In genomic region chr9:15606667-15607472, GRCh38 we compare ENCODE assay signal across 8 cellular contexts. TPM values are rescaled to one million over a fixed set of nuclear protein-coding genes. Genes with fewer than 3 reads are reported as not detected.
A peak's percentile ranks its signal among the peaks of the same experiment; 100 is the strongest.
DNase-seq lines count a peak whose midpoint lies in the region; ATAC-seq and TF ChIP-seq lines count a peak whose summit lies in the region.

No MANE protein-coding gene starts in this region.

- peak overlapping the region; percentile 19 for H3K9ac ChIP-seq in SK-N-MC (ENCODE audit: insufficient read length)

- POLR2A ChIA-PET in A673 (lab: Charles Lee; ENCODE audit: low non-redundant PET) (no interaction called here), GM10248 (lab: Yijun Ruan, JAX) (no interaction called here)

- H3K9me3 ChIP-seq in A673 (ENCODE audit: low read depth, low read length, poor library complexity, severe bottlenecking) = no peaks in the 10 kb centered on the region
- H3K9me3 ChIP-seq in SK-N-MC (ENCODE audit: low read depth, low read length) = no peaks in the 10 kb centered on the region
- no peaks in the 10 kb centered on the region for H3K9me3 ChIP-seq in prostate gland

- CTCF ChIA-PET in A673 (lab: Charles Lee) = no interaction called here
- CTCF ChIA-PET in GM10248 (lab: Yijun Ruan, JAX) = interaction anchor here (0.6 to 2.3 kb wide), 22 partner anchors 11 to 507 kb away, joined by 3 to 14 read pairs (median 4); partner anchors contain the start of gene CCDC171

- H3K36me3 ChIP-seq in A673 (ENCODE audit: insufficient read depth, low read length, poor library complexity, severe bottlenecking) = no peaks in the 10 kb centered on the region
- H3K36me3 ChIP-seq in SK-N-MC (ENCODE audit: insufficient read depth, low read length) = no peaks in the 10 kb centered on the region
- no peaks in the 10 kb centered on the region for H3K36me3 ChIP-seq in prostate gland

- TF ChIP-seq CTCF in A673 (conservative IDR thresholded peaks at IDR 0.05; ENCODE audit: low read depth, low read length) (peak; percentile 56), GM10248 (IDR thresholded peaks at IDR 0.05; ENCODE audit: control extremely low read depth, extremely low read depth, low read depth, missing control alignments) (peak; percentile 50), LNCaP clone FGC (IDR thresholded peaks at IDR 0.05; ENCODE audit: control insufficient read depth, extremely low read depth, insufficient read depth) (peak; percentile 47; the same call in 1 of the 2 replicates), fibroblast of mammary gland (conservative IDR thresholded peaks at IDR 0.05; ENCODE audit: control insufficient read depth, insufficient read depth, low read depth, low read length) (peak; percentile 55), prostate gland (IDR thresholded peaks at IDR 0.05) (peak; percentile 73 to 84 (median 76))

- H3K4me1 ChIP-seq in A673 (ENCODE audit: insufficient read depth, low read length, poor library complexity, severe bottlenecking) = no peaks in the 10 kb centered on the region
- no peaks in the 10 kb centered on the region for H3K4me1 ChIP-seq in prostate gland (replicated peaks)

- intact Hi-C loops in A673 (cut with micrococcal nuclease; ENCODE audit: unreplicated experiment) = loop anchor here (5.0 kb wide), 2 partner anchors 330 to 395 kb away; no protein-coding TSS in a partner anchor
- intact Hi-C loops in prostate gland (cut with DNase I) = loop anchor here (10.0 kb wide), 3 partner anchors 332 to 502 kb away; no protein-coding TSS in a partner anchor

- BruUV-seq in A673 (replicated peaks; lab: Mats Ljungman, UMichigan) = no TSS peak

- H3K4me3 ChIP-seq in A673 (ENCODE audit: low read depth, low read length, poor library complexity, severe bottlenecking) (no peak overlapping the region), LNCaP clone FGC (ENCODE audit: low read depth, low read length) (no peak overlapping the region), SK-N-MC (no peak overlapping the region), fibroblast of mammary gland (ENCODE audit: control insufficient read depth, low read depth, low read length) (no peak overlapping the region), prostate gland (no peak overlapping the region)

- 2% methylated on average over 1 of the region's 1 CpG for WGBS in prostate gland

- peak; percentile 39 for DNase-seq in A673 (ENCODE audit: low spot score)
- peak; percentile 44 for DNase-seq in GM10248 (ENCODE audit: extremely low spot score)
- DNase-seq in LNCaP clone FGC (ENCODE audit: low read depth) = peak; percentile 21
- no peak for DNase-seq in SK-N-MC (ENCODE audit: low read depth, low spot score)
- DNase-seq in fibroblast of mammary gland (ENCODE audit: low read depth) = peak; percentile 47
- DNase-seq in prostate gland (ENCODE audit: low spot score) = peak; percentile 25

- H3K27ac ChIP-seq in A673 (ENCODE audit: low read depth, low read length, poor library complexity, severe bottlenecking) = no peak overlapping the region
- no peak overlapping the region for H3K27ac ChIP-seq in SK-N-MC
- H3K27ac ChIP-seq in prostate gland = no peak overlapping the region

- H3K27me3 ChIP-seq in A673 (replicated peaks; ENCODE audit: insufficient read depth, low read depth, low read length, poor library complexity) = no peaks in the 10 kb centered on the region
- H3K27me3 ChIP-seq in prostate gland (replicated peaks; ENCODE audit: insufficient read depth) = no peaks in the 10 kb centered on the region

- no peak for TF ChIP-seq POLR2A in prostate gland (IDR thresholded peaks at IDR 0.05)

- no peak for ATAC-seq in GM19397 (IDR thresholded peaks at IDR 0.05; ENCODE audit: unreplicated experiment)
- no peak for ATAC-seq in GM19035 (IDR thresholded peaks at IDR 0.05; ENCODE audit: unreplicated experiment)

RNA-seq across cellular contexts. Expression of gene CCDC171, which starts 54.0 kb away (rescaled TPM):
- total RNA-seq in A673 (2021) = 72.5 and 77.4 TPM in 2 replicates
- total RNA-seq in prostate gland = 1 to 10 TPM; 2.0 to 7.6 TPM
